Comparison of ENCODE assay signal across 8 cellular contexts in genomic region chr1:65002156-65002507, GRCh38. TPM values are rescaled to one million over a fixed set of nuclear protein-coding genes. Genes with fewer than 3 reads are reported as not detected.
DNase-seq lines count a peak whose midpoint lies in the region; ATAC-seq, FAIRE-seq and TF ChIP-seq lines count a peak whose summit lies in the region.

No MANE protein-coding gene starts in this region.

- CTCF ChIA-PET in HEK293 (lab: Yijun Ruan, JAX): interaction anchor here (0.7 to 1.0 kb wide), 3 partner anchors 18 to 187 kb away, joined by 3 to 4 read pairs (median 4); no protein-coding TSS in a partner anchor
- CTCF ChIA-PET in activated CD8-positive, alpha-beta T cell treated with anti-CD3 and anti-CD28 coated beads for 36 hours (lab: Charles Lee): interaction anchor here (0.7 to 1.8 kb wide), 5 partner anchors 9 to 175 kb away, joined by 3 to 12 read pairs (median 3); no protein-coding TSS in a partner anchor

- peaks cover 25% of the 10 kb centered on the region for H3K4me1 Mint-ChIP-seq in activated CD8-positive, alpha-beta T cell treated with anti-CD3 and anti-CD28 coated beads for 36 hours (ENCODE audit: low read depth)

- peaks cover 12% of the 10 kb centered on the region for H3F3A ChIP-seq in smooth muscle cell (ENCODE audit: low read depth)

- no peaks in the 10 kb centered on the region for H4K20me1 ChIP-seq in smooth muscle cell (ENCODE audit: low read depth)

- peak overlapping the region; percentile 57 for H3K4me3 Mint-ChIP-seq in activated CD8-positive, alpha-beta T cell treated with anti-CD3 and anti-CD28 coated beads for 36 hours

- peak overlapping the region; percentile 67 for H3K27ac Mint-ChIP-seq in activated CD8-positive, alpha-beta T cell treated with anti-CD3 and anti-CD28 coated beads for 36 hours

- no peaks in the 10 kb centered on the region for H3K36me3 ChIP-seq in HEK293 (ENCODE audit: control insufficient read depth in 2 of 2, insufficient read depth in 1 of 2, low read length in 2 of 2)
- H3K36me3 ChIP-seq in right atrium auricular region: no peaks in the 10 kb centered on the region
- no peaks in the 10 kb centered on the region for H3K36me3 ChIP-seq in smooth muscle cell (ENCODE audit: low read depth)

- peaks cover 1% of the 10 kb centered on the region for H3K27me3 Mint-ChIP-seq in activated CD8-positive, alpha-beta T cell treated with anti-CD3 and anti-CD28 coated beads for 36 hours

- H3K9me3 Mint-ChIP-seq in activated CD8-positive, alpha-beta T cell treated with anti-CD3 and anti-CD28 coated beads for 36 hours: peaks cover 6% of the 10 kb centered on the region

- ATAC-seq in activated CD8-positive, alpha-beta T cell treated with anti-CD3 and anti-CD28 coated beads for 36 hours: no peak

- H3K27me3 ChIP-seq in right atrium auricular region (no peaks in the 10 kb centered on the region), smooth muscle cell (ENCODE audit: low read depth) (peaks cover 22% of the 10 kb centered on the region)

- H3K4me3 ChIP-seq in HEK293 (ENCODE audit: low read depth, low read length): peak overlapping the region; percentile 59
- peak overlapping the region; percentile 55 to 63 for H3K4me3 ChIP-seq in right atrium auricular region
- peak overlapping the region; percentile 79 for H3K4me3 ChIP-seq in smooth muscle cell

- intact Hi-C loops in activated CD8-positive, alpha-beta T cell treated with anti-CD3 and anti-CD28 coated beads for 36 hours (cut with micrococcal nuclease): loop anchor here (5.0 kb wide), 2 partner anchors 35 to 65 kb away; partner anchors contain the start of gene JAK1

- WGBS in smooth muscle cell (ENCODE audit: low lambda C conversion rate): 40% methylated on average over 12 of the region's 12 CpGs

- TF ChIP-seq CTCF in HEK293 (tag by site-specific recombination; IDR thresholded peaks at IDR 0.05) (no peak), right atrium auricular region (IDR thresholded peaks at IDR 0.05) (no peak), smooth muscle cell (IDR thresholded peaks at IDR 0.05; ENCODE audit: borderline replicate concordance, insufficient read depth, poor library complexity, severe bottlenecking) (no peak), GM20000 (IDR thresholded peaks at IDR 0.05; ENCODE audit: extremely low read depth, missing control alignments) (no peak)
- no peak for TF ChIP-seq CTCF in activated CD8-positive, alpha-beta T cell treated with anti-CD3 and anti-CD28 coated beads for 36 hours (IDR thresholded peaks at IDR 0.05)

- FAIRE-seq in HTR-8/SVneo (lab: Jason Lieb, UNC): no peak

- no peak for DNase-seq in activated CD8-positive, alpha-beta T cell treated with anti-CD3 and anti-CD28 coated beads for 36 hours
- DNase-seq in right atrium auricular region (ENCODE audit: low spot score): no peak
- no peak for DNase-seq in smooth muscle cell (lab: John Stamatoyannopoulos, UW; ENCODE audit: unreplicated experiment)
- DNase-seq in GM20000 (ENCODE audit: low spot score): no peak
- no peak for DNase-seq in DMS53 (lab: John Stamatoyannopoulos, UW)
- no peak for DNase-seq in SHP77 (lab: John Stamatoyannopoulos, UW)
- DNase-seq in HTR-8/SVneo (ENCODE audit: insufficient read length, low spot score): no peak

- peak overlapping the region; percentile 98 for H3K4me2 ChIP-seq in smooth muscle cell

- H3K36me3 Mint-ChIP-seq in activated CD8-positive, alpha-beta T cell treated with anti-CD3 and anti-CD28 coated beads for 36 hours (ENCODE audit: low read depth): peaks cover 2% of the 10 kb centered on the region

- H3K9me3 ChIP-seq in HEK293 (ENCODE audit: control insufficient read depth, insufficient read depth, low read depth, low read length) (no peaks in the 10 kb centered on the region), right atrium auricular region (peaks cover 0 to 15% of the 10 kb centered on the region in 2 donors), smooth muscle cell (replicated peaks; ENCODE audit: low read depth) (no peaks in the 10 kb centered on the region)

- no peaks in the 10 kb centered on the region for H3K79me2 ChIP-seq in smooth muscle cell (ENCODE audit: low read depth)

- POLR2A ChIA-PET in HEK293 (lab: Yijun Ruan, JAX): interaction anchor here (1.2 kb wide), 1 partner anchor 35 kb away, joined by 15 read pairs; the partner anchor contains the start of gene JAK1
- POLR2A ChIA-PET in activated CD8-positive, alpha-beta T cell treated with anti-CD3 and anti-CD28 coated beads for 36 hours (lab: Charles Lee): interaction anchor here (1.2 to 2.5 kb wide), 7 partner anchors 9 to 64 kb away, joined by 3 to 7 read pairs (median 4); no protein-coding TSS in a partner anchor

- H3K27ac ChIP-seq in HEK293 (ENCODE audit: extremely low read depth, low read depth, low read length) (no peak overlapping the region; the same call in 1 of the 2 replicates), right atrium auricular region (peak overlapping the region; percentile 91 to 98), smooth muscle cell (ENCODE audit: low read depth) (peak overlapping the region; percentile 94)

- peak overlapping the region; percentile 97 for H2AFZ ChIP-seq in smooth muscle cell (ENCODE audit: low read depth)

- H3K4me1 ChIP-seq in HEK293 (ENCODE audit: control insufficient read depth, insufficient read depth, low read length) (0 out of 2 replicates have a peak, but pooled peaks cover under 1% of the 10 kb centered on the region), right atrium auricular region (peaks cover 0 to 18% of the 10 kb centered on the region in 2 donors), smooth muscle cell (ENCODE audit: low read depth) (peaks cover 11% of the 10 kb centered on the region)

- peak overlapping the region; percentile 96 for H3K9ac ChIP-seq in smooth muscle cell (ENCODE audit: low read depth)

TF ChIP-seq in HEK293, 187 proteins besides CTCF, POLR2A, EP300 and RAD21:
- TF ChIP-seq, protein P1, sequence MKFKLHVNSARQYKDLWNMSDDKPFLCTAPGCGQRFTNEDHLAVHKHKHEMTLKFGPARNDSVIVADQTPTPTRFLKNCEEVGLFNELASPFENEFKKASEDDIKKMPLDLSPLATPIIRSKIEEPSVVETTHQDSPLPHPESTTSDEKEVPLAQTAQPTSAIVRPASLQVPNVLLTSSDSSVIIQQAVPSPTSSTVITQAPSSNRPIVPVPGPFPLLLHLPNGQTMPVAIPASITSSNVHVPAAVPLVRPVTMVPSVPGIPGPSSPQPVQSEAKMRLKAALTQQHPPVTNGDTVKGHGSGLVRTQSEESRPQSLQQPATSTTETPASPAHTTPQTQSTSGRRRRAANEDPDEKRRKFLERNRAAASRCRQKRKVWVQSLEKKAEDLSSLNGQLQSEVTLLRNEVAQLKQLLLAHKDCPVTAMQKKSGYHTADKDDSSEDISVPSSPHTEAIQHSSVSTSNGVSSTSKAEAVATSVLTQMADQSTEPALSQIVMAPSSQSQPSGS (tag by site-specific recombination; IDR thresholded peaks at IDR 0.05; ENCODE audit: low read depth): no peak
- TF ChIP-seq ZNF48 (tag by site-specific recombination; IDR thresholded peaks at IDR 0.05): no peak
- TF ChIP-seq, protein P2, sequence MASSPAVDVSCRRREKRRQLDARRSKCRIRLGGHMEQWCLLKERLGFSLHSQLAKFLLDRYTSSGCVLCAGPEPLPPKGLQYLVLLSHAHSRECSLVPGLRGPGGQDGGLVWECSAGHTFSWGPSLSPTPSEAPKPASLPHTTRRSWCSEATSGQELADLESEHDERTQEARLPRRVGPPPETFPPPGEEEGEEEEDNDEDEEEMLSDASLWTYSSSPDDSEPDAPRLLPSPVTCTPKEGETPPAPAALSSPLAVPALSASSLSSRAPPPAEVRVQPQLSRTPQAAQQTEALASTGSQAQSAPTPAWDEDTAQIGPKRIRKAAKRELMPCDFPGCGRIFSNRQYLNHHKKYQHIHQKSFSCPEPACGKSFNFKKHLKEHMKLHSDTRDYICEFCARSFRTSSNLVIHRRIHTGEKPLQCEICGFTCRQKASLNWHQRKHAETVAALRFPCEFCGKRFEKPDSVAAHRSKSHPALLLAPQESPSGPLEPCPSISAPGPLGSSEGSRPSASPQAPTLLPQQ (tag by site-specific recombination; IDR thresholded peaks at IDR 0.05): no peak
- no peak for TF ChIP-seq ZNF600 (tag by site-specific recombination; IDR thresholded peaks at IDR 0.05)
- TF ChIP-seq, protein P3, sequence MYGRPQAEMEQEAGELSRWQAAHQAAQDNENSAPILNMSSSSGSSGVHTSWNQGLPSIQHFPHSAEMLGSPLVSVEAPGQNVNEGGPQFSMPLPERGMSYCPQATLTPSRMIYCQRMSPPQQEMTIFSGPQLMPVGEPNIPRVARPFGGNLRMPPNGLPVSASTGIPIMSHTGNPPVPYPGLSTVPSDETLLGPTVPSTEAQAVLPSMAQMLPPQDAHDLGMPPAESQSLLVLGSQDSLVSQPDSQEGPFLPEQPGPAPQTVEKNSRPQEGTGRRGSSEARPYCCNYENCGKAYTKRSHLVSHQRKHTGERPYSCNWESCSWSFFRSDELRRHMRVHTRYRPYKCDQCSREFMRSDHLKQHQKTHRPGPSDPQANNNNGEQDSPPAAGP (tag by site-specific recombination; IDR thresholded peaks at IDR 0.05): no peak

RNA-seq across cellular contexts. Expression of gene JAK1, which starts 35.8 kb away (rescaled TPM):
- 100 to 1,000 TPM in 1 of 2 experiments, 10 to 100 TPM in 1; 96.3 to 108 TPM for total RNA-seq in activated CD8-positive, alpha-beta T cell treated with anti-CD3 and anti-CD28 coated beads for 36 hours
- total RNA-seq in right atrium auricular region (100 to 1,000 TPM in 1 of 2 donors, 10 to 100 TPM in 1; 90.3 to 122 TPM), smooth muscle cell (101 and 110 TPM in 2 replicates)
- polyA plus RNA-seq in smooth muscle cell: 44.9 and 52.4 TPM in 2 replicates
